ENCODE assay signal across 8 cellular contexts in the genomic region with DNA sequence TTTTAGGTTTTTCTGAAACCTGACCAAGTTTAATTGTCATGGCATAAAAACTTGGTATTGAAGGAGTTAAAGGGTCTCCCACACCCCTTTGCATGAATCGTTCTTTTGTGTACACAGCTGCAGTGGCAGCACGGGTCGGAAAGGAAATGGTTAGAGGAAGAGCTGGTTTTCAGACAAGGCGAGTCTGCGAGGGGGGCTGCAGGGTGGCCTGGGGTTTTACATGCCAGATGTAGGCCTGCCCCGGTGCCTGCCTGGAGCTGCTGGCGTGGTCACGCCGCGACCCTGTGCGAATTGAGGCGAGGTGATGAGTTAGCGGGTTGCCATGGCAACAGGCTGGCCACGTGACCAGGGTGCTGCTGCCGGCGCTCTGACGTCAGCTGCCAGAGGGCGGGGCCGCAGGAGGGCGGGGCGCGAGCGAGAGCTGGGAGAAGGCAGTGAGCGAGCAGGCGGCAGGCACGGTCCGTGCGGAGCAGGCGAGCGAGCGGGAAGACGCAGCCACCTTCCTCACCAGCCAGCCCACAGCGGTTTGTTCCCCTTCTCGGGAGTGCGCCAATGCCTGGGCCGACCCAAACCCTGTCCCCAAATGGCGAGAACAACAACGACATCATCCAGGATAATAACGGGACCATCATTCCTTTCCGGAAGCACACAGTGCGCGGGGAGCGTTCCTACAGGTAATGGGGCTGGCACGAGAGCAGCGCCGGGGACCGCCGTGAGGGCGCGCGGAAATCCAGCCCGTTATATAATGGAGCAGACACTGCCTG. TPM values are rescaled to one million over a fixed set of nuclear protein-coding genes. Genes with fewer than 3 reads are reported as not detected.
DNase-seq lines count a peak whose midpoint lies in the region; ATAC-seq and TF ChIP-seq lines count a peak whose summit lies in the region.

A gene (plus strand): TSS at position 426 of the 764 bp plus-strand sequence. CDS start 127 bp downstream, at position 553.

- H3K27ac Mint-ChIP-seq in activated B cell treated with CpG ODN at 0.5 μM for 24 hours (peak within 1 kb of the TSS; percentile 98), immature natural killer cell (peak within 1 kb of the TSS; percentile 93 to 100 (median 98))

- peak in 2 of 3 donors; percentile 89 to 97 for TF ChIP-seq POLR2A in spleen (IDR thresholded peaks at IDR 0.05)

- H3K9me3 ChIP-seq in AG04450 (ENCODE audit: control insufficient read depth, insufficient read depth, low read length) (no peaks in the 10 kb centered on the region), spleen (no peaks in the 10 kb centered on the region)

- peak; percentile 95 for DNase-seq in AG04450 (ENCODE audit: low read depth, low spot score)
- peak; percentile 85 for DNase-seq in NCI-H226
- peak; percentile 100 for DNase-seq in activated B cell treated with CpG ODN at 0.5 μM for 24 hours
- DNase-seq in caudate nucleus (lab: John Stamatoyannopoulos, UW), result peak; percentile 80 to 100 (median 97)
- DNase-seq in immature natural killer cell, result peak; percentile 100
- peak; percentile 100 for DNase-seq in spleen

- peaks cover 11% of the 10 kb centered on the region for H3K36me3 Mint-ChIP-seq in activated B cell treated with CpG ODN at 0.5 μM for 24 hours (ENCODE audit: low read depth)
- no peaks in the 10 kb centered on the region for H3K36me3 Mint-ChIP-seq in immature natural killer cell

- TF ChIP-seq CTCF in AG04450 (IDR thresholded peaks at IDR 0.05; ENCODE audit: low read depth, low read length), result no peak; the same call in 1 of the 2 replicates
- TF ChIP-seq CTCF in activated B cell treated with CpG ODN at 0.5 μM for 24 hours (IDR thresholded peaks at IDR 0.05), result no peak
- peak in 2 of 11 experiments; percentile 23 to 24 for TF ChIP-seq CTCF in spleen (IDR thresholded peaks at IDR 0.05 in 8 of 11, conservative IDR thresholded peaks at IDR 0.05 in 3 of 11)

- H3K36me3 ChIP-seq in spleen, result no peaks in the 10 kb centered on the region

- intact Hi-C loops in activated B cell treated with CpG ODN at 0.5 μM for 24 hours (cut with micrococcal nuclease) (loop anchor here (1.0 to 10.0 kb wide), 18 partner anchors 8 to 1088 kb away; a partner anchor contains a TSS), spleen (cut with DNase I; ENCODE audit: low total_unique reads) (no loop called here)

- ATAC-seq in GM18909 (IDR thresholded peaks at IDR 0.05; ENCODE audit: poor library complexity, unreplicated experiment) (peak; percentile 84), HG03175 (IDR thresholded peaks at IDR 0.05; ENCODE audit: unreplicated experiment) (peak; percentile 79), activated B cell treated with CpG ODN at 0.5 μM for 24 hours (ENCODE audit: low read depth) (peak; percentile 84)

- peak within 1 kb of the TSS; percentile 68 for H3K27ac ChIP-seq in AG04450 (ENCODE audit: low read depth, low read length)
- peak within 1 kb of the TSS; percentile 95 for H3K27ac ChIP-seq in caudate nucleus (ENCODE audit: low read depth, low read length)
- H3K27ac ChIP-seq in spleen, result peak within 1 kb of the TSS; percentile 78 to 97 (median 92)

- no peaks in the 10 kb centered on the region for H3K27me3 Mint-ChIP-seq in activated B cell treated with CpG ODN at 0.5 μM for 24 hours
- H3K27me3 Mint-ChIP-seq in immature natural killer cell (ENCODE audit: low read depth in 3 of 3), result peaks cover 20 to 24% (median 22%) of the 10 kb centered on the region in 3 donors

- H3K9me3 Mint-ChIP-seq in activated B cell treated with CpG ODN at 0.5 μM for 24 hours (no peaks in the 10 kb centered on the region), immature natural killer cell (no peaks in the 10 kb centered on the region)

- 0 to 1% (median 0%) methylated on average over 24 to 52 of the region's 52 CpGs for WGBS in spleen, 5 donors

- H3K4me3 ChIP-seq in AG04450 (ENCODE audit: low read depth, low read length) (peak within 1 kb of the TSS; percentile 99), spleen (peak within 1 kb of the TSS; percentile 63 to 96 (median 88))

- POLR2A ChIA-PET in AG04450 (lab: Yijun Ruan, JAX), result interaction anchor here (0.6 to 3.4 kb wide), 3 partner anchors 10 to 112 kb away, joined by 3 to 21 read pairs (median 6); no protein-coding TSS in a partner anchor
- POLR2A ChIA-PET in activated B cell treated with CpG ODN at 0.5 μM for 24 hours (lab: Charles Lee), result interaction anchor here (0.7 to 5.7 kb wide), 24 partner anchors 8 to 931 kb away, joined by 3 to 110 read pairs (median 4); a partner anchor contains a TSS

- H3K4me1 Mint-ChIP-seq in activated B cell treated with CpG ODN at 0.5 μM for 24 hours, result peaks cover 84% of the 10 kb centered on the region
- peaks cover 74 to 97% of the 10 kb centered on the region in 2 donors for H3K4me1 Mint-ChIP-seq in immature natural killer cell

- H3K4me3 Mint-ChIP-seq in activated B cell treated with CpG ODN at 0.5 μM for 24 hours (peak within 1 kb of the TSS; percentile 98), immature natural killer cell (peak within 1 kb of the TSS; percentile 87 to 98 (median 92))

- peaks cover 50 to 85% (median 74%) of the 10 kb centered on the region in 6 donors for H3K4me1 ChIP-seq in spleen

- H3K27me3 ChIP-seq in AG04450 (ENCODE audit: control insufficient read depth, insufficient read depth, low read length) (no peaks in the 10 kb centered on the region), spleen (replicated peaks in 1 of 7) (no peaks in the 10 kb centered on the region)

- CTCF ChIA-PET in AG04450 (lab: Charles Lee) (interaction anchor here (1.0 kb wide), 4 partner anchors 11 to 160 kb away, joined by 3 to 6 read pairs (median 4); no protein-coding TSS in a partner anchor), activated B cell treated with CpG ODN at 0.5 μM for 24 hours (lab: Charles Lee) (interaction anchor here (0.7 to 4.9 kb wide), 12 partner anchors 8 to 304 kb away, joined by 3 to 34 read pairs (median 5); no protein-coding TSS in a partner anchor)

RNA-seq across cellular contexts. Expression of the gene that starts here (rescaled TPM):
- polyA plus RNA-seq in AG04450 (2011; rRNA removed), result 41.1 and 48.8 TPM in 2 replicates
- polyA minus RNA-seq in AG04450 (2011; rRNA and poly(A)+ RNA removed), result 39.1 and 56.4 TPM in 2 replicates
- 47.9 and 53.8 TPM in 2 replicates for total RNA-seq in activated B cell treated with CpG ODN at 0.5 μM for 24 hours
- polyA plus RNA-seq in immature natural killer cell, result 100 to 1,000 TPM; 134 to 265 (median 224) TPM
- total RNA-seq in spleen, result 10 to 100 TPM; 42.6 to 62.9 (median 50.2) TPM
- 10 to 100 TPM; 18.8 to 21.5 (median 20.6) TPM for polyA plus RNA-seq in spleen

Comparison
In these comparisons a context has a peak if more than half of its experiments do, and no peak if none do; other contexts are left out.
1. Peak in every context shown above with its lines: DNase-seq, ATAC-seq, H3K4me3 ChIP-seq and H3K27ac ChIP-seq.